ENCODE assay signal across 1 cellular context in genomic region chr12:23519444-23519843, GRCh38.
DNase-seq lines count a peak whose midpoint lies in the region; ATAC-seq, FAIRE-seq and TF ChIP-seq lines count a peak whose summit lies in the region.
"Not testable (repeated sequence)": the region's sequence is repeated elsewhere in the genome, so short reads cannot be mapped to it uniquely, and the experiment has no call there.

No MANE protein-coding gene starts in this region.

- 30% methylated on average over 1 of the region's 1 CpG for WGBS in K562 (ENCODE audit: insufficient coverage, low coverage, missing lambda C conversion rate)

- ATAC-seq in K562 = not testable (repeated sequence)

- not testable (repeated sequence) for TF ChIP-seq CTCF in K562 (IDR thresholded peaks at IDR 0.05 in 2 of 3, conservative IDR thresholded peaks at IDR 0.05 in 1 of 3; ENCODE audit: insufficient read depth in 2 of 3, low read depth in 1 of 3, low read length in 3 of 3)

- not testable (repeated sequence) for H3K4me3 ChIP-seq in K562

- not testable (repeated sequence) for H3K36me3 ChIP-seq in K562 (ENCODE audit: control insufficient read depth, insufficient read depth, low read length)

- H3K4me1 ChIP-seq in K562 (replicated peaks in 1 of 2; ENCODE audit: control insufficient read depth in 2 of 2, insufficient read depth in 2 of 2, low read length in 2 of 2) = not testable (repeated sequence)

- not testable (repeated sequence) for H2AFZ ChIP-seq in K562 (ENCODE audit: low read depth, low read length)

- not testable (repeated sequence) for H4K20me1 ChIP-seq in K562 (replicated peaks; ENCODE audit: control insufficient read depth, insufficient read depth, low read length)

- peaks cover 13% of the 10 kb centered on the region for H3K9me3 ChIP-seq in K562 (replicated peaks; ENCODE audit: control insufficient read depth, insufficient read depth, low read depth, low read length)

- TF ChIP-seq POLR2A in K562 (conservative IDR thresholded peaks at IDR 0.05) = not testable (repeated sequence)

- not testable (repeated sequence) for H3K9ac ChIP-seq in K562 (ENCODE audit: insufficient read depth in 1 of 2, low read depth in 2 of 2, low read length in 2 of 2)

- H3K9me1 ChIP-seq in K562 (ENCODE audit: control insufficient read depth, insufficient read depth, low read length) = not testable (repeated sequence)

- not testable (repeated sequence) for H3K4me2 ChIP-seq in K562 (ENCODE audit: insufficient read depth, low read length)

- in situ Hi-C loops in K562 (cut with MboI) = not testable (repeated sequence)

- not testable (repeated sequence) for BruUV-seq in K562 (replicated peaks; lab: Mats Ljungman, UMichigan)

- POLR2A ChIA-PET in K562 (lab: Yijun Ruan, JAX) = not testable (repeated sequence)

- not testable (repeated sequence) for H3K27me3 ChIP-seq in K562 (ENCODE audit: control insufficient read depth in 2 of 2, insufficient read depth in 2 of 2, low read length in 2 of 2)

- H3K79me2 ChIP-seq in K562 (ENCODE audit: control insufficient read depth, insufficient read depth, low read length) = not testable (repeated sequence)

- DNase-seq in K562 (ENCODE audit: extremely low read depth in 1 of 4, low spot score in 3 of 4) = not testable (repeated sequence)

- not testable (repeated sequence) for TF ChIP-seq RAD21 in K562 (CRISPR knock-in tag; conservative IDR thresholded peaks at IDR 0.05 in 1 of 2, IDR thresholded peaks at IDR 0.05 in 1 of 2)

- FAIRE-seq in K562 (lab: Jason Lieb, UNC) = not testable (repeated sequence)

- intact Hi-C loops in K562 (cut with micrococcal nuclease) = not testable (repeated sequence)

- CTCF ChIA-PET in K562 (lab: Yijun Ruan, JAX; ENCODE audit: low intra/inter-chr PET ratio) = not testable (repeated sequence)

- H3K27ac ChIP-seq in K562 (ENCODE audit: extremely low read depth, low read depth, low read length) = not testable (repeated sequence)

- not testable (repeated sequence) for TF ChIP-seq EP300 in K562 (IDR thresholded peaks at IDR 0.05; ENCODE audit: low read length)

TF ChIP-seq in K562, 482 proteins besides CTCF, POLR2A, EP300 and RAD21:
- 0 out of 2 replicates have a peak, but pooled peaks have one; percentile 15 for TF ChIP-seq ZNF354B (CRISPR knock-in tag; IDR thresholded peaks at IDR 0.05)
- TF ChIP-seq ZNF507 (tag; conservative IDR thresholded peaks at IDR 0.05) = peak; percentile 92
TF ChIP-seq in K562: peak in this region for 2; not testable (repeated sequence) for 480.
